In genomic region chr18:3279201-3280185, GRCh38 we compare ENCODE assay signal across 1 cellular context.
TF ChIP-seq lines count a peak whose summit lies in the region.

No MANE protein-coding gene starts in this region.

TF ChIP-seq in H1, 55 proteins besides CTCF, POLR2A, EP300 and RAD21:
- TF ChIP-seq TCF12 (IDR thresholded peaks at IDR 0.05; ENCODE audit: low read depth, low read length) (no peak), POU5F1 (IDR thresholded peaks at IDR 0.05; ENCODE audit: low read depth, low read length) (no peak), ATF2 (IDR thresholded peaks at IDR 0.05; ENCODE audit: low read length) (no peak), CREB1 (IDR thresholded peaks at IDR 0.05) (no peak), EZH2 (IDR thresholded peaks at IDR 0.05; ENCODE audit: low read depth, low read length, severe bottlenecking) (no peak), SIX5 (IDR thresholded peaks at IDR 0.05; ENCODE audit: low read depth, low read length) (no peak), PHF8 (conservative IDR thresholded peaks at IDR 0.05; ENCODE audit: low read depth, low read length) (no peak), SP4 (IDR thresholded peaks at IDR 0.05; ENCODE audit: low read length) (no peak), SIN3A (conservative IDR thresholded peaks at IDR 0.05 in 1 of 2, IDR thresholded peaks at IDR 0.05 in 1 of 2; ENCODE audit: low read depth in 1 of 2, low read length in 2 of 2) (no peak)
